In the genomic region with DNA sequence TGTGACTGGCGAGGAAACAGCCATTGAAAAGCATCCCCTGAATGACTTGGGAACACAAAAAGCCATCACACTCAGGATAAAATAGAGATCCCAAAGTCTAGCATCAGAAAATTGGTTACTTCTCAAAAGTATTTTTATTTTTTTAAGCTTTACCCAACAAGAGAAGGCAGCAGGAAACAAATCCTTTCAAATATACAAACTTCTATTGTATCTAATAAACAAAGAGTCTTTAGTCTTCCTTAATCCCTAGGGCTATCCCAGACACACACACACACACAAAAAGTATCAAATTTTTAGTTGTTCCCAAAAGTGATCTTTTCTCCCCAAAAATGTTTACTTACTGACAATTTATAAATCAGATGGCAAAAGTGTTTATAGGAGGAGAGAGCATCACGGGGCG, we compare ENCODE assay signal across 17 cellular contexts.
"Had no signal": no experiment of that assay in that cellular context is flagged by ENCODE, and none has a peak within 500 bp of the region (broad histone marks: within the 10 kb centered on the region; RNA-seq: fewer than 3 reads in every experiment).

No MANE protein-coding gene starts in this region.

- DNase-seq: activated CD4-positive, alpha-beta T cell treated with anti-CD3 and anti-CD28 coated beads, Interleukin-2, amount 10 ng/mL, durations not matched to agents 7 days and 5 days; activated CD8-positive, alpha-beta memory T cell treated with anti-CD3 and anti-CD28 coated beads, Interleukin-2, amount 50 U/mL, for 4 hours; activated naive CD4-positive, alpha-beta T cell treated with anti-CD3 and anti-CD28 coated beads for 36 hours; activated T-cell treated with anti-CD3 and anti-CD28 coated beads, Interleukin-2, amount 50 U/mL, for 4 hours; anterior cingulate cortex; brain microvascular endothelial cell; colonic mucosa; hippocampal formation; ovary; spleen; stimulated activated naive B cell treated with anti-CD40 and anti-IgM and Interleukin-4, amounts not matched to agents 10 μg/mL and 1 μg/mL and 100 μg/mL, for 72 hours; thyroid gland had no signal

- H3K4me1 Mint-ChIP-seq: activated CD4-positive, alpha-beta T cell treated with anti-CD3 and anti-CD28 coated beads, Interleukin-2, amount 10 ng/mL, durations not matched to agents 7 days and 5 days; central memory CD8-positive, alpha-beta T cell; stimulated activated naive B cell treated with anti-CD40 and anti-IgM and Interleukin-4, amounts not matched to agents 10 μg/mL and 1 μg/mL and 100 μg/mL, for 72 hours had no signal

- H3K27ac Mint-ChIP-seq: activated CD4-positive, alpha-beta T cell treated with anti-CD3 and anti-CD28 coated beads, Interleukin-2, amount 10 ng/mL, durations not matched to agents 7 days and 5 days; activated naive CD4-positive, alpha-beta T cell treated with anti-CD3 and anti-CD28 coated beads for 36 hours; mesothelial cell of epicardium; neural progenitor cell; stimulated activated naive B cell treated with anti-CD40 and anti-IgM and Interleukin-4, amounts not matched to agents 10 μg/mL and 1 μg/mL and 100 μg/mL, for 72 hours; T-helper 1 cell treated with Interleukin-12 subunit alpha and Interleukin-12 subunit beta and Interleukin-4 antibody, amounts not matched to agents 30 μg/mL and 1 μg/mL, for 36 hours had no signal

- H3K9me3 Mint-ChIP-seq: activated CD4-positive, alpha-beta T cell treated with anti-CD3 and anti-CD28 coated beads, Interleukin-2, amount 10 ng/mL, durations not matched to agents 7 days and 5 days; activated naive CD4-positive, alpha-beta T cell treated with anti-CD3 and anti-CD28 coated beads for 36 hours; activated T-cell treated with anti-CD3 and anti-CD28 coated beads, Interleukin-2, amount 50 U/mL, for 4 hours; central memory CD8-positive, alpha-beta T cell; mesothelial cell of epicardium; neural progenitor cell; stimulated activated naive B cell treated with anti-CD40 and anti-IgM and Interleukin-4, amounts not matched to agents 10 μg/mL and 1 μg/mL and 100 μg/mL, for 72 hours; T-helper 1 cell treated with Interleukin-12 subunit alpha and Interleukin-12 subunit beta and Interleukin-4 antibody, amounts not matched to agents 30 μg/mL and 1 μg/mL, for 36 hours had no signal

- H3K36me3 Mint-ChIP-seq: mesothelial cell of epicardium; neural progenitor cell; stimulated activated naive B cell treated with anti-CD40 and anti-IgM and Interleukin-4, amounts not matched to agents 10 μg/mL and 1 μg/mL and 100 μg/mL, for 72 hours had no signal

- H3K4me3 Mint-ChIP-seq: activated CD4-positive, alpha-beta T cell treated with anti-CD3 and anti-CD28 coated beads, Interleukin-2, amount 10 ng/mL, durations not matched to agents 7 days and 5 days; activated naive CD4-positive, alpha-beta T cell treated with anti-CD3 and anti-CD28 coated beads for 36 hours; activated T-cell treated with anti-CD3 and anti-CD28 coated beads, Interleukin-2, amount 50 U/mL, for 4 hours; central memory CD8-positive, alpha-beta T cell; mesothelial cell of epicardium; neural progenitor cell; stimulated activated naive B cell treated with anti-CD40 and anti-IgM and Interleukin-4, amounts not matched to agents 10 μg/mL and 1 μg/mL and 100 μg/mL, for 72 hours; T-helper 1 cell treated with Interleukin-12 subunit alpha and Interleukin-12 subunit beta and Interleukin-4 antibody, amounts not matched to agents 30 μg/mL and 1 μg/mL, for 36 hours had no signal

- ATAC-seq: activated CD4-positive, CD25-positive, alpha-beta regulatory T cell treated with anti-CD3 and anti-CD28 coated beads, Interleukin-2, amount 50 U/mL, for 24 hours; activated T-cell treated with anti-CD3 and anti-CD28 coated beads, Interleukin-2, amount 50 U/mL, for 4 hours; stimulated activated naive B cell treated with anti-CD40 and anti-IgM and Interleukin-4, amounts not matched to agents 10 μg/mL and 1 μg/mL and 100 μg/mL, for 72 hours had no signal
